8 cellular contexts compared by ENCODE assay signal in genomic region chr1:23528245-23528978, GRCh38. TPM values are rescaled to one million over a fixed set of nuclear protein-coding genes. Genes with fewer than 3 reads are reported as not detected.
A peak's percentile ranks its signal among the peaks of the same experiment; 100 is the strongest.
DNase-seq lines count a peak whose midpoint lies in the region; ATAC-seq and TF ChIP-seq lines count a peak whose summit lies in the region.

No MANE protein-coding gene starts in this region.

- DNase-seq in NCI-H2171 treated with DMSO at 0.1 percent for 48 hours (lab: John Stamatoyannopoulos, UW) (peak; percentile 93), chondrocyte (ENCODE audit: low spot score) (no peak), mucosa of descending colon (peak; percentile 95 to 99 (median 97))
- DNase-seq in activated CD4-positive, CD25-positive, alpha-beta regulatory T cell treated with anti-CD3 and anti-CD28 coated beads, Interleukin-2, amount 50 U/mL, for 16 hours (ENCODE audit: low read depth, low spot score): peak; percentile 47
- peak; percentile 62 for DNase-seq in stimulated activated naive B cell treated with anti-CD40 and anti-IgM and Interleukin-4, amounts not matched to agents 10 μg/mL and 1 μg/mL and 100 μg/mL, for 72 hours

- H3K4me3 ChIP-seq in GM12875 (ENCODE audit: low read depth, low read length) (peak overlapping the region; percentile 17), mucosa of descending colon (no peak overlapping the region)

- H3K36me3 ChIP-seq in mucosa of descending colon (ENCODE audit: low read depth): no peaks in the 10 kb centered on the region

- H3K9me3 Mint-ChIP-seq in chondrocyte (ENCODE audit: low read depth): no peaks in the 10 kb centered on the region
- H3K9me3 Mint-ChIP-seq in stimulated activated naive B cell treated with anti-CD40 and anti-IgM and Interleukin-4, amounts not matched to agents 10 μg/mL and 1 μg/mL and 100 μg/mL, for 72 hours: no peaks in the 10 kb centered on the region

- H3K27ac Mint-ChIP-seq in chondrocyte (ENCODE audit: unreplicated experiment): no peak overlapping the region
- peak overlapping the region; percentile 62 for H3K27ac Mint-ChIP-seq in stimulated activated naive B cell treated with anti-CD40 and anti-IgM and Interleukin-4, amounts not matched to agents 10 μg/mL and 1 μg/mL and 100 μg/mL, for 72 hours

- no peaks in the 10 kb centered on the region for H3K9me3 ChIP-seq in mucosa of descending colon

- ATAC-seq in HG02759 (IDR thresholded peaks at IDR 0.05; ENCODE audit: unreplicated experiment) (peak; percentile 42), mucosa of descending colon (peak; percentile 66), HG03280 (IDR thresholded peaks at IDR 0.05; ENCODE audit: unreplicated experiment) (no peak)
- peak; percentile 68 to 71 for ATAC-seq in stimulated activated naive B cell treated with anti-CD40 and anti-IgM and Interleukin-4, amounts not matched to agents 10 μg/mL and 1 μg/mL and 100 μg/mL, for 72 hours (replicated peaks)

- TF ChIP-seq CTCF in GM12875 (IDR thresholded peaks at IDR 0.05; ENCODE audit: borderline replicate concordance, insufficient read depth, low read depth, low read length) (no peak), chondrocyte (IDR thresholded peaks at IDR 0.05) (no peak), mucosa of descending colon (IDR thresholded peaks at IDR 0.05) (no peak)

- peaks cover 78% of the 10 kb centered on the region for H3K4me1 ChIP-seq in mucosa of descending colon (ENCODE audit: low read depth)

- no peaks in the 10 kb centered on the region for H3K36me3 Mint-ChIP-seq in chondrocyte (ENCODE audit: low read depth)
- no peaks in the 10 kb centered on the region for H3K36me3 Mint-ChIP-seq in stimulated activated naive B cell treated with anti-CD40 and anti-IgM and Interleukin-4, amounts not matched to agents 10 μg/mL and 1 μg/mL and 100 μg/mL, for 72 hours

- no peaks in the 10 kb centered on the region for H3K27me3 Mint-ChIP-seq in chondrocyte (ENCODE audit: low read depth)
- peaks cover 0 to 7% of the 10 kb centered on the region in 2 donors for H3K27me3 Mint-ChIP-seq in stimulated activated naive B cell treated with anti-CD40 and anti-IgM and Interleukin-4, amounts not matched to agents 10 μg/mL and 1 μg/mL and 100 μg/mL, for 72 hours

- intact Hi-C loops in mucosa of descending colon (cut with DNase I, micrococcal nuclease): no loop called here

- H3K4me3 Mint-ChIP-seq in chondrocyte (ENCODE audit: unreplicated experiment): peak overlapping the region; percentile 16
- peak overlapping the region; percentile 48 to 63 for H3K4me3 Mint-ChIP-seq in stimulated activated naive B cell treated with anti-CD40 and anti-IgM and Interleukin-4, amounts not matched to agents 10 μg/mL and 1 μg/mL and 100 μg/mL, for 72 hours

- peaks cover 43% of the 10 kb centered on the region for H3K4me1 Mint-ChIP-seq in chondrocyte (ENCODE audit: low read depth)
- H3K4me1 Mint-ChIP-seq in stimulated activated naive B cell treated with anti-CD40 and anti-IgM and Interleukin-4, amounts not matched to agents 10 μg/mL and 1 μg/mL and 100 μg/mL, for 72 hours: peaks cover 60 to 80% of the 10 kb centered on the region in 2 donors

RNA-seq across cellular contexts. Expression of gene E2F2, which starts 2.6 kb away (rescaled TPM):
- total RNA-seq in chondrocyte (0.72 to 4.3 TPM (median 0.87 TPM) in 3 replicates), mucosa of descending colon (10 to 100 TPM in 2 of 3 donors, 1 to 10 TPM in 1; 8.6 to 18.0 (median 14.5) TPM)

RNA-seq across cellular contexts. Expression of gene ID3, which starts 30.9 kb away (rescaled TPM):
- total RNA-seq in chondrocyte (81.8 to 330 TPM (median 83.5 TPM) in 3 replicates), mucosa of descending colon (100 to 1,000 TPM in 2 of 3 donors, 10 to 100 TPM in 1; 83.0 to 316 (median 121) TPM)

RNA-seq across cellular contexts. Expression of gene ASAP3, which starts 44.4 kb away (rescaled TPM):
- 21.9 to 30.8 TPM (median 27.6 TPM) in 3 replicates for total RNA-seq in chondrocyte
- 10 to 100 TPM; 31.2 to 38.8 (median 37.8) TPM for total RNA-seq in mucosa of descending colon
